ENCODE assay signal across 24 cellular contexts in genomic region chr4:80112236-80112635, GRCh38. TPM values are rescaled to one million over a fixed set of nuclear protein-coding genes. Genes with fewer than 3 reads are reported as not detected.
DNase-seq lines count a peak whose midpoint lies in the region; ATAC-seq and TF ChIP-seq lines count a peak whose summit lies in the region.
"Had no signal": no experiment of that assay in that cellular context is flagged by ENCODE, and none has a peak within 500 bp of the region (broad histone marks: within the 10 kb centered on the region; RNA-seq: fewer than 3 reads in every experiment).

No MANE protein-coding gene starts in this region.

- H3K4me3 ChIP-seq in MG63: no peak overlapping the region
- no peak overlapping the region for H3K4me3 ChIP-seq in fibroblast of the aortic adventitia (ENCODE audit: low read depth, low read length)
- no peak overlapping the region for H3K4me3 ChIP-seq in psoas muscle
- H3K4me3 ChIP-seq: ovary, testis had no signal

- H3K27ac Mint-ChIP-seq in activated CD8-positive, alpha-beta T cell treated with anti-CD3 and anti-CD28 coated beads, Interleukin-2, amount 10 ng/mL, durations not matched to agents 7 days and 5 days: no peak overlapping the region
- H3K27ac Mint-ChIP-seq: activated CD4-positive, alpha-beta T cell treated with anti-CD3 and anti-CD28 coated beads for 36 hours; activated naive CD4-positive, alpha-beta T cell treated with anti-CD3 and anti-CD28 coated beads, Interleukin-2, amount 50 U/mL, for 72 hours; CD4-positive, alpha-beta memory T cell; H9; natural killer cell; T-cell had no signal

- H3K36me3 ChIP-seq in MG63 (no peaks in the 10 kb centered on the region), psoas muscle (ENCODE audit: insufficient read depth in 1 of 2, low read depth in 1 of 2) (no peaks in the 10 kb centered on the region)
- H3K36me3 ChIP-seq: ovary had no signal

- no peaks in the 10 kb centered on the region for H3K9me3 ChIP-seq in MG63
- H3K9me3 ChIP-seq in psoas muscle: no peaks in the 10 kb centered on the region
- H3K9me3 ChIP-seq: ovary, testis had no signal

- no peak overlapping the region for H3K4me3 Mint-ChIP-seq in activated CD8-positive, alpha-beta T cell treated with anti-CD3 and anti-CD28 coated beads, Interleukin-2, amount 10 ng/mL, durations not matched to agents 7 days and 5 days
- H3K4me3 Mint-ChIP-seq: activated CD4-positive, alpha-beta T cell treated with anti-CD3 and anti-CD28 coated beads for 36 hours; CD4-positive, alpha-beta memory T cell; H9; natural killer cell; T-cell had no signal

- no peaks in the 10 kb centered on the region for H3K36me3 Mint-ChIP-seq in activated CD8-positive, alpha-beta T cell treated with anti-CD3 and anti-CD28 coated beads, Interleukin-2, amount 10 ng/mL, durations not matched to agents 7 days and 5 days (ENCODE audit: low read depth)

- no peak for TF ChIP-seq CTCF in fibroblast of the aortic adventitia (IDR thresholded peaks at IDR 0.05; ENCODE audit: insufficient read depth, low read length)
- TF ChIP-seq CTCF in psoas muscle (IDR thresholded peaks at IDR 0.05): no peak

- H3K27ac ChIP-seq in psoas muscle: no peak overlapping the region
- H3K27ac ChIP-seq: HL-60, ovary, testis had no signal

- DNase-seq in AG20443 (ENCODE audit: low spot score): peak; percentile 39
- peak; percentile 31 for DNase-seq in MG63
- peak; percentile 95 for DNase-seq in fibroblast of the aortic adventitia (ENCODE audit: low read depth)
- DNase-seq in psoas muscle: peak; percentile 30 to 69
- DNase-seq in putamen (ENCODE audit: low spot score): no peak
- no peak for DNase-seq in activated CD8-positive, alpha-beta T cell treated with anti-CD3 and anti-CD28 coated beads, Interleukin-2, amount 10 ng/mL, durations not matched to agents 7 days and 5 days
- DNase-seq: activated CD4-positive, alpha-beta T cell treated with anti-CD3 and anti-CD28 coated beads for 36 hours; CD4-positive, alpha-beta memory T cell; DMS153; effector CD8-positive, alpha-beta T cell; foreskin melanocyte; H9; kidney glomerular epithelial cell; natural killer cell; NCI-H1436 treated with DMSO at 0.1 percent for 48 hours; NCI-H2171; ovary; SIG-M5; T-cell; testis had no signal

- POLR2A ChIA-PET in activated CD8-positive, alpha-beta T cell treated with anti-CD3 and anti-CD28 coated beads, Interleukin-2, amount 10 ng/mL, durations not matched to agents 7 days and 5 days (lab: Charles Lee): interaction anchor here (1.0 kb wide), 1 partner anchor 13 kb away, joined by 3 read pairs; no protein-coding TSS in a partner anchor

- H3K4me1 Mint-ChIP-seq in activated CD8-positive, alpha-beta T cell treated with anti-CD3 and anti-CD28 coated beads, Interleukin-2, amount 10 ng/mL, durations not matched to agents 7 days and 5 days (ENCODE audit: low read depth): no peaks in the 10 kb centered on the region
- H3K4me1 Mint-ChIP-seq: activated CD4-positive, alpha-beta T cell treated with anti-CD3 and anti-CD28 coated beads for 36 hours; CD4-positive, alpha-beta memory T cell; H9; natural killer cell; T-cell had no signal

- CTCF ChIA-PET in activated CD8-positive, alpha-beta T cell treated with anti-CD3 and anti-CD28 coated beads, Interleukin-2, amount 10 ng/mL, durations not matched to agents 7 days and 5 days (lab: Charles Lee): no interaction called here

- no peaks in the 10 kb centered on the region for H3K27me3 Mint-ChIP-seq in activated CD8-positive, alpha-beta T cell treated with anti-CD3 and anti-CD28 coated beads, Interleukin-2, amount 10 ng/mL, durations not matched to agents 7 days and 5 days (ENCODE audit: low read depth)
- H3K27me3 Mint-ChIP-seq: CD4-positive, alpha-beta memory T cell; T-cell had no signal

- WGBS in psoas muscle, 3 donors: 14 to 38% (median 29%) methylated on average over 3 of the region's 3 CpGs

- H3K27me3 ChIP-seq in MG63 (no peaks in the 10 kb centered on the region), psoas muscle (ENCODE audit: insufficient read depth in 3 of 3, low read length in 2 of 3) (no peaks in the 10 kb centered on the region)
- H3K27me3 ChIP-seq: ovary, testis had no signal

- H3K4me1 ChIP-seq in psoas muscle: no peaks in the 10 kb centered on the region
- H3K4me1 ChIP-seq: testis had no signal

- intact Hi-C loops in psoas muscle (cut with DNase I): no loop called here

- peaks cover 9% of the 10 kb centered on the region for H3K9me3 Mint-ChIP-seq in activated CD8-positive, alpha-beta T cell treated with anti-CD3 and anti-CD28 coated beads, Interleukin-2, amount 10 ng/mL, durations not matched to agents 7 days and 5 days (ENCODE audit: insufficient read depth)

- ATAC-seq in psoas muscle (peak in 1 of 4 donors; percentile 38), HG03045 (IDR thresholded peaks at IDR 0.05; ENCODE audit: unreplicated experiment) (no peak), HG02885 (IDR thresholded peaks at IDR 0.05; ENCODE audit: poor library complexity, unreplicated experiment) (no peak)
- no peak for ATAC-seq in activated CD8-positive, alpha-beta T cell treated with anti-CD3 and anti-CD28 coated beads, Interleukin-2, amount 10 ng/mL, durations not matched to agents 7 days and 5 days
- ATAC-seq: activated CD4-positive, alpha-beta T cell treated with anti-CD3 and anti-CD28 coated beads for 36 hours; activated naive CD4-positive, alpha-beta T cell treated with anti-CD3 and anti-CD28 coated beads, Interleukin-2, amount 50 U/mL, for 72 hours; natural killer cell; T-cell had no signal

RNA-seq across cellular contexts. Expression of gene ANTXR2, which starts 39.2 kb away (rescaled TPM):
- 4.7 and 5.6 TPM in 2 replicates for total RNA-seq in MG63 (2014; rRNA removed; shearing (Covaris generic); ENCODE audit: low replicate concordance)
- total RNA-seq in fibroblast of the aortic adventitia (ENCODE audit: low replicate concordance) (183 and 271 TPM in 2 replicates), psoas muscle (10 to 100 TPM; 10.3 to 21.9 (median 14.8) TPM)
- 1 to 10 TPM; 3.3 to 7.7 (median 5.4) TPM for polyA plus RNA-seq in psoas muscle
- total RNA-seq in activated CD8-positive, alpha-beta T cell treated with anti-CD3 and anti-CD28 coated beads, Interleukin-2, amount 10 ng/mL, durations not matched to agents 7 days and 5 days: 10 to 100 TPM; 15.0 to 18.0 TPM

Comparison
In these comparisons a context has a peak if more than half of its experiments do, and no peak if none do; other contexts are left out.
1. DNase-seq: peak in AG20443 (single experiment), MG63 (single experiment), fibroblast of the aortic adventitia (single experiment) and psoas muscle (2 of 2); none in putamen (single experiment) and activated CD8-positive, alpha-beta T cell treated with anti-CD3 and anti-CD28 coated beads, Interleukin-2, amount 10 ng/mL, durations not matched to agents 7 days and 5 days (single experiment).